Comparison of ENCODE assay signal across 12 cellular contexts in the genomic region with DNA sequence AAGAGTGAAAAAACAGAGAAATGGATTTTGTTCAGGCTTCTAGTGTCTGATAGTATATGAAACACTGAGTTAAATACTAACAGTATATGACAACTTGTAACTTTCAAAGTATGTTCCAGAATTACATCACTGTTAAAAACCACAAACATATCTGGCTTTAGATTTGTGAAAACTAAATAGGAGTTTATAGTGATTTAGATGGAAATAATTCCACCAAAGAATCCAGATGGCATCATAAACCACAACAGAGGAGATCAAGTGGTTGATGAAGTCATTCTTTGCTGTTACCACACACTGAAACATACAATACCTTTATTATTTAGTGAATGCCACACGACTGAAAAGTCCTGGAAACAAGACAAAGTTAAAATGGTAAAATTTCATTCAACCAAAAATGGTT.
DNase-seq lines count a peak whose midpoint lies in the region; ATAC-seq, FAIRE-seq and TF ChIP-seq lines count a peak whose summit lies in the region.
"Had no signal": no experiment of that assay in that cellular context is flagged by ENCODE, and none has a peak within 500 bp of the region (broad histone marks: within the 10 kb centered on the region; RNA-seq: fewer than 3 reads in every experiment).

No MANE protein-coding gene starts in this region.

- no peak for TF ChIP-seq POLR2A in H54 (IDR thresholded peaks at IDR 0.05; ENCODE audit: low read depth, low read length)

- FAIRE-seq in H54 (lab: Jason Lieb, UNC): peak; percentile 61
- FAIRE-seq: GM18507 had no signal

- no peak for ATAC-seq in HG03095 (IDR thresholded peaks at IDR 0.05; ENCODE audit: unreplicated experiment)

- no peaks in the 10 kb centered on the region for H3K9me3 ChIP-seq in SK-N-MC (ENCODE audit: low read depth, low read length)
- H3K9me3 ChIP-seq: ovary, suprapubic skin had no signal

- H3K9ac ChIP-seq in SK-N-MC (ENCODE audit: insufficient read length): no peak overlapping the region

- DNase-seq in H54 (ENCODE audit: insufficient read length, low spot score) (peak; percentile 21), SK-N-MC (ENCODE audit: low read depth, low spot score) (no peak), fibroblast of pulmonary artery (ENCODE audit: low read depth) (peak; percentile 91), stromal cell of bone marrow (ENCODE audit: low read depth) (peak; percentile 81), SKM-1 (lab: John Stamatoyannopoulos, UW; ENCODE audit: unreplicated experiment) (no peak), SHP77 (lab: John Stamatoyannopoulos, UW) (no peak)
- DNase-seq: dermis blood vessel endothelial cell; ovary; stimulated activated CD4-positive, alpha-beta T cell treated with anti-CD3 and anti-CD28 coated beads, Interleukin-4, amount 100 ng/mL, for 4 hours had no signal

- no peaks in the 10 kb centered on the region for H3K36me3 ChIP-seq in SK-N-MC (ENCODE audit: insufficient read depth, low read length)
- H3K36me3 ChIP-seq: ovary, suprapubic skin had no signal

- no peak for TF ChIP-seq CTCF in fibroblast of pulmonary artery (IDR thresholded peaks at IDR 0.05; ENCODE audit: low read length, missing control alignments)

- H3K27ac ChIP-seq in SK-N-MC: peak overlapping the region; percentile 12; the same call in 1 of the 2 replicates
- H3K27ac ChIP-seq: ovary, suprapubic skin had no signal

- H3K4me3 ChIP-seq in SK-N-MC (no peak overlapping the region), fibroblast of pulmonary artery (replicated peaks; ENCODE audit: low read depth, low read length) (no peak overlapping the region)
- H3K4me3 ChIP-seq: ovary, suprapubic skin had no signal

Comparison
In these comparisons a context has a peak if more than half of its experiments do, and no peak if none do; other contexts are left out.
1. DNase-seq: peak in H54 (single experiment), fibroblast of pulmonary artery (single experiment) and stromal cell of bone marrow (single experiment); none in SK-N-MC (single experiment), SKM-1 (single experiment) and SHP77 (0 of 2).